In genomic region chr14:101362529-101363260, GRCh38 we compare ENCODE assay signal across 18 cellular contexts.
"Had no signal": no experiment of that assay in that cellular context is flagged by ENCODE, and none has a peak within 500 bp of the region (broad histone marks: within the 10 kb centered on the region; RNA-seq: fewer than 3 reads in every experiment).

No MANE protein-coding gene starts in this region.

- H3K27ac ChIP-seq: brain microvascular endothelial cell, epithelial cell of prostate, lower lobe of right lung, right lobe of liver, thyroid gland had no signal

- H3K36me3 Mint-ChIP-seq: activated naive CD8-positive, alpha-beta T cell had no signal

- H3K4me3 ChIP-seq: gastroesophageal sphincter, lower lobe of right lung, right lobe of liver, thyroid gland had no signal

- H3K4me1 Mint-ChIP-seq: activated CD4-positive, alpha-beta memory T cell treated with anti-CD3 and anti-CD28 coated beads, Interleukin-2, amount 10 ng/mL, durations not matched to agents 7 days and 5 days had no signal

- H3K9me3 ChIP-seq: lower lobe of right lung, right lobe of liver, thyroid gland had no signal

- H3K27me3 ChIP-seq: brain microvascular endothelial cell, right lobe of liver, thyroid gland had no signal

- ATAC-seq: gastroesophageal sphincter, left colon, lower lobe of right lung, right lobe of liver, T-helper 17 cell had no signal

- H3K27ac Mint-ChIP-seq: activated CD4-positive, alpha-beta memory T cell treated with anti-CD3 and anti-CD28 coated beads, Interleukin-2, amount 10 ng/mL, durations not matched to agents 7 days and 5 days; activated naive CD8-positive, alpha-beta T cell; T-helper 17 cell had no signal

- H3K4me3 Mint-ChIP-seq: activated CD4-positive, alpha-beta memory T cell treated with anti-CD3 and anti-CD28 coated beads, Interleukin-2, amount 10 ng/mL, durations not matched to agents 7 days and 5 days; activated naive CD8-positive, alpha-beta T cell; T-helper 17 cell had no signal

- DNase-seq: activated CD4-positive, alpha-beta T cell treated with anti-CD3 and anti-CD28 coated beads for 4 hours; activated gamma-delta T cell treated with Interleukin-2 at 50 U/mL for 16 hours; brain microvascular endothelial cell; cerebellar nuclear complex; dermis blood vessel endothelial cell; left colon; lower lobe of right lung; midbrain; occipital lobe; right lobe of liver; stimulated activated CD4-positive, alpha-beta T cell treated with anti-CD3 and anti-CD28 coated beads, Interleukin-12 subunit alpha, Interleukin-12 subunit beta, amount 100 ng/mL, for 4 hours; stimulated activated CD4-positive, alpha-beta T cell treated with anti-CD3 and anti-CD28 coated beads, Interleukin-2, amount 100 ng/mL, for 24 hours; T-helper 17 cell; thyroid gland had no signal

- H3K9me3 Mint-ChIP-seq: activated CD4-positive, alpha-beta memory T cell treated with anti-CD3 and anti-CD28 coated beads, Interleukin-2, amount 10 ng/mL, durations not matched to agents 7 days and 5 days had no signal

- H3K36me3 ChIP-seq: brain microvascular endothelial cell, gastroesophageal sphincter, lower lobe of right lung, right lobe of liver, thyroid gland had no signal
